ENCODE assay signal across 8 cellular contexts in genomic region chr1:52926864-52927218, GRCh38. TPM values are rescaled to one million over a fixed set of nuclear protein-coding genes. Genes with fewer than 3 reads are reported as not detected.
A peak's percentile ranks its signal among the peaks of the same experiment; 100 is the strongest.
DNase-seq lines count a peak whose midpoint lies in the region; ATAC-seq and TF ChIP-seq lines count a peak whose summit lies in the region.

No MANE protein-coding gene starts in this region.

- H2AFZ ChIP-seq in Loucy (ENCODE audit: low read length), result peak overlapping the region; percentile 100

- peak; percentile 11 for ATAC-seq in GM18867 (IDR thresholded peaks at IDR 0.05; ENCODE audit: unreplicated experiment)
- ATAC-seq in psoas muscle, result peak in 2 of 4 donors; percentile 49 to 59
- no peak for ATAC-seq in omental fat pad (ENCODE audit: low FRiP score)

- H3K4me3 ChIP-seq in Loucy (ENCODE audit: low read length, poor library complexity, severe bottlenecking) (peak overlapping the region; percentile 86), epithelial cell of esophagus (ENCODE audit: low read length) (peak overlapping the region; percentile 86), psoas muscle (peak overlapping the region; percentile 78)

- intact Hi-C loops in psoas muscle (cut with DNase I), result loop anchor here in 1 of 2 donors (10.0 kb wide), 2 partner anchors 82 to 202 kb away; partner anchors contain the start of genes ZYG11A and ZYG11B

- no peaks in the 10 kb centered on the region for H3K4me1 ChIP-seq in Loucy (ENCODE audit: insufficient read depth, low read length, poor library complexity, severe bottlenecking)
- H3K4me1 ChIP-seq in psoas muscle, result no peaks in the 10 kb centered on the region

- DNase-seq in epithelial cell of esophagus (ENCODE audit: low read depth) (no peak), psoas muscle (no peak), nucleus accumbens (lab: John Stamatoyannopoulos, UW) (no peak), omental fat pad (ENCODE audit: low spot score) (no peak), GOT3 (lab: John Stamatoyannopoulos, UW) (no peak)
- DNase-seq in central memory CD4-positive, alpha-beta T cell, result no peak

- H3K79me2 ChIP-seq in Loucy (ENCODE audit: insufficient read depth, low read length), result no peaks in the 10 kb centered on the region

- WGBS in psoas muscle, 3 donors, result 5 to 14% (median 6%) methylated on average over 12 to 13 of the region's 13 CpGs

- TF ChIP-seq CTCF in Loucy (conservative IDR thresholded peaks at IDR 0.05; ENCODE audit: low read length), result no peak
- TF ChIP-seq CTCF in epithelial cell of esophagus (IDR thresholded peaks at IDR 0.05; ENCODE audit: insufficient read depth, low read depth, low read length, missing control alignments), result no peak
- no peak for TF ChIP-seq CTCF in psoas muscle (IDR thresholded peaks at IDR 0.05)
- no peak for TF ChIP-seq CTCF in omental fat pad (IDR thresholded peaks at IDR 0.05)

- peak overlapping the region; percentile 86 for H3K27ac ChIP-seq in psoas muscle

- peak overlapping the region; percentile 75 for H3K9ac ChIP-seq in Loucy (ENCODE audit: low read depth, low read length, poor library complexity, severe bottlenecking)

- no peaks in the 10 kb centered on the region for H3K36me3 ChIP-seq in Loucy (ENCODE audit: insufficient read depth, low read length)
- H3K36me3 ChIP-seq in psoas muscle (ENCODE audit: insufficient read depth in 1 of 2, low read depth in 1 of 2), result no peaks in the 10 kb centered on the region

- peak overlapping the region; percentile 87 for H3K4me2 ChIP-seq in Loucy (ENCODE audit: low read depth, low read length, poor library complexity, severe bottlenecking)

- H3F3A ChIP-seq in Loucy (ENCODE audit: low read depth), result no peaks in the 10 kb centered on the region

- no peaks in the 10 kb centered on the region for H4K20me1 ChIP-seq in Loucy (ENCODE audit: insufficient read depth, low read length, poor library complexity, severe bottlenecking)

- H3K27me3 ChIP-seq in Loucy (ENCODE audit: insufficient read depth, low read length, poor library complexity, severe bottlenecking), result peaks cover 18% of the 10 kb centered on the region
- H3K27me3 ChIP-seq in psoas muscle (ENCODE audit: insufficient read depth in 3 of 3, low read length in 2 of 3), result no peaks in the 10 kb centered on the region

- no peaks in the 10 kb centered on the region for H3K9me2 ChIP-seq in Loucy (replicated peaks; ENCODE audit: low read depth, low read length)

- no peaks in the 10 kb centered on the region for H3K9me3 ChIP-seq in Loucy (ENCODE audit: insufficient read depth, low read depth, low read length)
- no peaks in the 10 kb centered on the region for H3K9me3 ChIP-seq in psoas muscle

RNA-seq across cellular contexts. Expression of gene SCP2, which starts 0.2 kb away (rescaled TPM):
- total RNA-seq in psoas muscle (10 to 100 TPM; 75.9 to 96.9 (median 90.4) TPM), omental fat pad (100 to 1,000 TPM in 3 of 4 donors, 10 to 100 TPM in 1; 92.7 to 174 (median 126) TPM)
- polyA plus RNA-seq in psoas muscle, result 10 to 100 TPM; 49.3 to 88.3 (median 58.3) TPM

RNA-seq across cellular contexts. Expression of gene ECHDC2, which starts 5.3 kb away (rescaled TPM):
- total RNA-seq in psoas muscle (10 to 100 TPM; 44.5 to 87.7 (median 53.5) TPM), omental fat pad (100 to 1,000 TPM in 1 of 4 donors, 10 to 100 TPM in 3; 93.8 to 188 (median 96.7) TPM)
- polyA plus RNA-seq in psoas muscle, result 10 to 100 TPM; 25.4 to 43.1 (median 42.6) TPM
